Comparison of ENCODE assay signal across 2 cellular contexts in the genomic region with DNA sequence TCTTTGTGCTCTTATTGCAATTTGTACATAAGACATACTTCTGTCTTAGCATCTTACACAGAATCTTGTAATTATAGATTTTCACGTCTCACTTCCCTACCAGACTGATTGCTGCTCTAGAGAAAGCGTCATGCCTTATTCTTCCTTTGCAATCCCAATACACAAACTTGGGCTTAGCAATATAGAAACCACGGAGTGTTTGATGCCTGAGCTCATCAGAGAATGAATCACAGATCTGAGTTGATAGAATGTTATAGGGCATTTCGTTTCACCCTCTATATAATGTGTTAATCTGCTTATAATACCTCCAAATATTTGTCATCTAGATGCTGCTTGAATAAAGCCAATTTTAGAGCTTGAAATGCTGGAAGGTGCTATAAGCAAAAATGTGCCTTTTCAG.
TF ChIP-seq lines count a peak whose summit lies in the region.

No MANE protein-coding gene starts in this region.

TF ChIP-seq in GM23338, 12 proteins besides CTCF, POLR2A, EP300 and RAD21 (continues in another document):
- no peak for TF ChIP-seq ZNF331 (CRISPR knock-in tag; IDR thresholded peaks at IDR 0.05; ENCODE audit: low read depth)
- no peak for TF ChIP-seq ZNF114 (CRISPR knock-in tag; IDR thresholded peaks at IDR 0.05)
- TF ChIP-seq EZH2 (IDR thresholded peaks at IDR 0.05; ENCODE audit: low read depth, unreplicated experiment), result no peak
- TF ChIP-seq NANOG (IDR thresholded peaks at IDR 0.05; ENCODE audit: borderline replicate concordance), result no peak
- TF ChIP-seq, protein P1, sequence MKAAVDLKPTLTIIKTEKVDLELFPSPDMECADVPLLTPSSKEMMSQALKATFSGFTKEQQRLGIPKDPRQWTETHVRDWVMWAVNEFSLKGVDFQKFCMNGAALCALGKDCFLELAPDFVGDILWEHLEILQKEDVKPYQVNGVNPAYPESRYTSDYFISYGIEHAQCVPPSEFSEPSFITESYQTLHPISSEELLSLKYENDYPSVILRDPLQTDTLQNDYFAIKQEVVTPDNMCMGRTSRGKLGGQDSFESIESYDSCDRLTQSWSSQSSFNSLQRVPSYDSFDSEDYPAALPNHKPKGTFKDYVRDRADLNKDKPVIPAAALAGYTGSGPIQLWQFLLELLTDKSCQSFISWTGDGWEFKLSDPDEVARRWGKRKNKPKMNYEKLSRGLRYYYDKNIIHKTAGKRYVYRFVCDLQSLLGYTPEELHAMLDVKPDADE (IDR thresholded peaks at IDR 0.05), result no peak
- TF ChIP-seq JUNB (IDR thresholded peaks at IDR 0.05; ENCODE audit: unreplicated experiment), result no peak
- TF ChIP-seq ZNF462 (CRISPR knock-in tag; IDR thresholded peaks at IDR 0.05), result no peak
- no peak for TF ChIP-seq REST (IDR thresholded peaks at IDR 0.05; ENCODE audit: unreplicated experiment)
- TF ChIP-seq EZH2phosphoT487 (IDR thresholded peaks at IDR 0.05; ENCODE audit: unreplicated experiment), result no peak
- no peak for TF ChIP-seq POLR2AphosphoS5 (IDR thresholded peaks at IDR 0.05; ENCODE audit: low read depth)

TF ChIP-seq in HepG2, 621 proteins besides CTCF, POLR2A, EP300 and RAD21:
- TF ChIP-seq ZNF44 (CRISPR knock-in tag; IDR thresholded peaks at IDR 0.05) (no peak), REL (CRISPR knock-in tag; conservative IDR thresholded peaks at IDR 0.05) (no peak), SP5 (CRISPR knock-in tag; IDR thresholded peaks at IDR 0.05; ENCODE audit: borderline replicate concordance, low read depth) (no peak), ZNF558 (CRISPR knock-in tag; IDR thresholded peaks at IDR 0.05; ENCODE audit: borderline replicate concordance) (no peak), WIZ (CRISPR knock-in tag; IDR thresholded peaks at IDR 0.05) (no peak), ZMAT5 (CRISPR knock-in tag; IDR thresholded peaks at IDR 0.05; ENCODE audit: borderline replicate concordance, low read depth) (no peak), KLF15 (CRISPR knock-in tag; IDR thresholded peaks at IDR 0.05; ENCODE audit: borderline replicate concordance) (no peak), THRA (CRISPR knock-in tag; IDR thresholded peaks at IDR 0.05; ENCODE audit: borderline replicate concordance) (no peak), ZIK1 (CRISPR knock-in tag; IDR thresholded peaks at IDR 0.05; ENCODE audit: borderline replicate concordance, low read depth) (no peak), ZNF639 (CRISPR knock-in tag; conservative IDR thresholded peaks at IDR 0.05) (no peak), RCOR2 (CRISPR knock-in tag; IDR thresholded peaks at IDR 0.05) (no peak)
- TF ChIP-seq, protein P2, sequence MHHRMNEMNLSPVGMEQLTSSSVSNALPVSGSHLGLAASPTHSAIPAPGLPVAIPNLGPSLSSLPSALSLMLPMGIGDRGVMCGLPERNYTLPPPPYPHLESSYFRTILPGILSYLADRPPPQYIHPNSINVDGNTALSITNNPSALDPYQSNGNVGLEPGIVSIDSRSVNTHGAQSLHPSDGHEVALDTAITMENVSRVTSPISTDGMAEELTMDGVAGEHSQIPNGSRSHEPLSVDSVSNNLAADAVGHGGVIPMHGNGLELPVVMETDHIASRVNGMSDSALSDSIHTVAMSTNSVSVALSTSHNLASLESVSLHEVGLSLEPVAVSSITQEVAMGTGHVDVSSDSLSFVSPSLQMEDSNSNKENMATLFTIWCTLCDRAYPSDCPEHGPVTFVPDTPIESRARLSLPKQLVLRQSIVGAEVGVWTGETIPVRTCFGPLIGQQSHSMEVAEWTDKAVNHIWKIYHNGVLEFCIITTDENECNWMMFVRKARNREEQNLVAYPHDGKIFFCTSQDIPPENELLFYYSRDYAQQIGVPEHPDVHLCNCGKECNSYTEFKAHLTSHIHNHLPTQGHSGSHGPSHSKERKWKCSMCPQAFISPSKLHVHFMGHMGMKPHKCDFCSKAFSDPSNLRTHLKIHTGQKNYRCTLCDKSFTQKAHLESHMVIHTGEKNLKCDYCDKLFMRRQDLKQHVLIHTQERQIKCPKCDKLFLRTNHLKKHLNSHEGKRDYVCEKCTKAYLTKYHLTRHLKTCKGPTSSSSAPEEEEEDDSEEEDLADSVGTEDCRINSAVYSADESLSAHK (CRISPR knock-in tag; IDR thresholded peaks at IDR 0.05; ENCODE audit: borderline replicate concordance), result no peak
